ENCODE assay signal across 18 cellular contexts in genomic region chr7:140594131-140594691, GRCh38. TPM values are rescaled to one million over a fixed set of nuclear protein-coding genes. Genes with fewer than 3 reads are reported as not detected.
DNase-seq lines count a peak whose midpoint lies in the region; ATAC-seq and TF ChIP-seq lines count a peak whose summit lies in the region.
"Had no signal": no experiment of that assay in that cellular context is flagged by ENCODE, and none has a peak within 500 bp of the region (broad histone marks: within the 10 kb centered on the region; RNA-seq: fewer than 3 reads in every experiment).

No MANE protein-coding gene starts in this region.

- intact Hi-C loops in spleen (cut with DNase I; ENCODE audit: low total_unique reads), result no loop called here

- ATAC-seq in gastroesophageal sphincter, result peak; percentile 48
- ATAC-seq in HG03432 (IDR thresholded peaks at IDR 0.05; ENCODE audit: unreplicated experiment), result no peak

- DNase-seq in NCI-H82 (lab: John Stamatoyannopoulos, UW) (peak; percentile 63), NCI-H82 treated with DMSO at 0.1 percent for 48 hours (lab: John Stamatoyannopoulos, UW; ENCODE audit: unreplicated experiment) (no peak), mesendoderm (peak; percentile 26), spleen (peak; percentile 38), MM.1S (no peak)
- DNase-seq in activated CD4-positive, CD25-positive, alpha-beta regulatory T cell (lab: John Stamatoyannopoulos, UW), result no peak
- DNase-seq: IMR-90, NCI-H1436, NCI-H2081 treated with DMSO at 0.1 percent for 48 hours, NCI-H2227 treated with DMSO at 0.1 percent for 48 hours, NCI-H526 treated with DMSO at 0.1 percent for 48 hours, SK-N-SH had no signal

- no peak overlapping the region for H3K23ac ChIP-seq in mesendoderm (ENCODE audit: low read length)

- no peaks in the 10 kb centered on the region for H4K20me1 ChIP-seq in MM.1S (ENCODE audit: insufficient read depth, low read length)
- H4K20me1 ChIP-seq: BLaER1 had no signal

- no peak overlapping the region for H3K4me3 ChIP-seq in gastroesophageal sphincter
- no peak overlapping the region for H3K4me3 ChIP-seq in mesendoderm (ENCODE audit: low read length)
- H3K4me3 ChIP-seq in spleen, result no peak overlapping the region
- H3K4me3 ChIP-seq in MM.1S (ENCODE audit: low read length), result no peak overlapping the region
- H3K4me3 ChIP-seq: BLaER1, HAP-1 had no signal

- 87 to 93% methylated on average over 10 to 13 of the region's 13 CpGs for WGBS in gastroesophageal sphincter (ENCODE audit: low coverage in 1 of 2), 2 donors
- 80% methylated on average over 1 of the region's 13 CpGs for WGBS in mesendoderm (ENCODE audit: extremely low coverage, insufficient coverage, low lambda C conversion rate)
- 80 to 86% (median 82%) methylated on average over 13 of the region's 13 CpGs for WGBS in spleen, 5 donors

- TF ChIP-seq EP300 in gastroesophageal sphincter (IDR thresholded peaks at IDR 0.05), result no peak

- H3K9ac ChIP-seq in mesendoderm (ENCODE audit: low read length) (no peak overlapping the region), MM.1S (ENCODE audit: low read length) (no peak overlapping the region)
- H3K9ac ChIP-seq: BLaER1, SK-N-SH had no signal

- no peaks in the 10 kb centered on the region for H3F3A ChIP-seq in MM.1S (ENCODE audit: insufficient read depth, low read length)

- H4K5ac ChIP-seq in mesendoderm (ENCODE audit: low read length), result no peak overlapping the region

- H3K27ac ChIP-seq in gastroesophageal sphincter (no peak overlapping the region), mesendoderm (ENCODE audit: low read depth, low read length) (no peak overlapping the region), spleen (no peak overlapping the region), MM.1S (ENCODE audit: low read length) (no peak overlapping the region)
- H3K27ac ChIP-seq: 22Rv1, BLaER1 had no signal

- H3K4me2 ChIP-seq in mesendoderm (ENCODE audit: low read length) (no peak overlapping the region), MM.1S (ENCODE audit: low read depth, low read length) (no peak overlapping the region)
- H3K4me2 ChIP-seq: BLaER1, SK-N-SH had no signal

- no peak overlapping the region for H2BK120ac ChIP-seq in mesendoderm (ENCODE audit: low read depth, low read length)

- no peak for TF ChIP-seq CTCF in gastroesophageal sphincter (IDR thresholded peaks at IDR 0.05)
- TF ChIP-seq CTCF in spleen (IDR thresholded peaks at IDR 0.05 in 8 of 11, conservative IDR thresholded peaks at IDR 0.05 in 3 of 11), result no peak
- TF ChIP-seq CTCF in MM.1S (IDR thresholded peaks at IDR 0.05; ENCODE audit: low read length), result no peak

- H3K27me3 ChIP-seq in gastroesophageal sphincter (no peaks in the 10 kb centered on the region), mesendoderm (ENCODE audit: insufficient read depth, low read length, poor library complexity) (no peaks in the 10 kb centered on the region), spleen (replicated peaks in 1 of 7) (no peaks in the 10 kb centered on the region), MM.1S (replicated peaks; ENCODE audit: insufficient read depth, low read length) (no peaks in the 10 kb centered on the region)
- H3K27me3 ChIP-seq: BLaER1 had no signal

- no peak overlapping the region for H2BK15ac ChIP-seq in mesendoderm (replicated peaks; ENCODE audit: low read depth)

- no peaks in the 10 kb centered on the region for H3K9me3 ChIP-seq in gastroesophageal sphincter
- H3K9me3 ChIP-seq in spleen, result no peaks in the 10 kb centered on the region
- no peaks in the 10 kb centered on the region for H3K9me3 ChIP-seq in MM.1S (replicated peaks; ENCODE audit: insufficient read depth, low read length)
- H3K9me3 ChIP-seq: BLaER1, HAP-1, SK-N-SH had no signal

- no peak overlapping the region for H2BK5ac ChIP-seq in mesendoderm (ENCODE audit: low read length)

- peaks cover 0 to 66% (median 10%) of the 10 kb centered on the region in 3 donors for H3K4me1 ChIP-seq in gastroesophageal sphincter
- no peaks in the 10 kb centered on the region for H3K4me1 ChIP-seq in mesendoderm (ENCODE audit: control insufficient read depth, low read depth, low read length)
- H3K4me1 ChIP-seq in spleen, result peaks cover 0 to 8% (median 0%) of the 10 kb centered on the region in 6 donors
- no peaks in the 10 kb centered on the region for H3K4me1 ChIP-seq in MM.1S (ENCODE audit: low read length)
- H3K4me1 ChIP-seq: BLaER1 had no signal

- H2AK5ac ChIP-seq in mesendoderm (ENCODE audit: low read length), result no peak overlapping the region

- H3K18ac ChIP-seq in mesendoderm (ENCODE audit: low read length), result no peak overlapping the region

- no peaks in the 10 kb centered on the region for H3K9me2 ChIP-seq in MM.1S (replicated peaks; ENCODE audit: insufficient read depth, low read length)
- H3K9me2 ChIP-seq: SK-N-SH had no signal

- H2AFZ ChIP-seq in MM.1S (ENCODE audit: low read length), result no peak overlapping the region

- H3K79me1 ChIP-seq in mesendoderm (ENCODE audit: low read length), result no peaks in the 10 kb centered on the region

- H3K36me3 ChIP-seq in gastroesophageal sphincter, result peaks cover 0 to 4% of the 10 kb centered on the region in 2 donors
- no peaks in the 10 kb centered on the region for H3K36me3 ChIP-seq in mesendoderm (ENCODE audit: control insufficient read depth, insufficient read depth, low read length)
- H3K36me3 ChIP-seq in spleen, result no peaks in the 10 kb centered on the region
- no peaks in the 10 kb centered on the region for H3K36me3 ChIP-seq in MM.1S (replicated peaks; ENCODE audit: insufficient read depth, low read length)
- H3K36me3 ChIP-seq: BLaER1, HAP-1 had no signal

- no peak overlapping the region for H4K8ac ChIP-seq in mesendoderm (ENCODE audit: low read depth, low read length)

- H3K4ac ChIP-seq in mesendoderm (ENCODE audit: low read depth, low read length), result no peak overlapping the region

- H3K79me2 ChIP-seq in mesendoderm (ENCODE audit: control insufficient read depth, insufficient read depth, low read length), result no peaks in the 10 kb centered on the region
- H3K79me2 ChIP-seq in MM.1S (ENCODE audit: low read length), result no peaks in the 10 kb centered on the region

- no peak for TF ChIP-seq POLR2A in gastroesophageal sphincter (IDR thresholded peaks at IDR 0.05)
- no peak for TF ChIP-seq POLR2A in spleen (IDR thresholded peaks at IDR 0.05)

- H3K56ac ChIP-seq in mesendoderm (ENCODE audit: low read length), result no peak overlapping the region

RNA-seq across cellular contexts. Expression of gene DENND2A, which starts 46.4 kb away (rescaled TPM):
- total RNA-seq in gastroesophageal sphincter (10 to 100 TPM; 25.2 to 83.5 (median 46.5) TPM), spleen (10 to 100 TPM in 6 of 7 donors, 1 to 10 TPM in 1; 9.6 to 35.3 (median 19.9) TPM)
- 3.6 TPM for polyA plus RNA-seq in mesendoderm (2013, experiment 1 of 2)
- polyA plus RNA-seq in mesendoderm (2013, experiment 2 of 2), result 4.0 TPM
- 1 to 10 TPM; 1.9 to 7.7 (median 6.6) TPM for polyA plus RNA-seq in spleen
- total RNA-seq: HT-29 had no signal

Comparison
In these comparisons a context has a peak if more than half of its experiments do, and no peak if none do; other contexts are left out.
1. DNase-seq: peak in NCI-H82 (single experiment), mesendoderm (single experiment) and spleen (single experiment); none in NCI-H82 treated with DMSO at 0.1 percent for 48 hours (single experiment), activated CD4-positive, CD25-positive, alpha-beta regulatory T cell (0 of 4) and MM.1S (single experiment).